Comparison of ENCODE assay signal across 1 cellular context in the genomic region with DNA sequence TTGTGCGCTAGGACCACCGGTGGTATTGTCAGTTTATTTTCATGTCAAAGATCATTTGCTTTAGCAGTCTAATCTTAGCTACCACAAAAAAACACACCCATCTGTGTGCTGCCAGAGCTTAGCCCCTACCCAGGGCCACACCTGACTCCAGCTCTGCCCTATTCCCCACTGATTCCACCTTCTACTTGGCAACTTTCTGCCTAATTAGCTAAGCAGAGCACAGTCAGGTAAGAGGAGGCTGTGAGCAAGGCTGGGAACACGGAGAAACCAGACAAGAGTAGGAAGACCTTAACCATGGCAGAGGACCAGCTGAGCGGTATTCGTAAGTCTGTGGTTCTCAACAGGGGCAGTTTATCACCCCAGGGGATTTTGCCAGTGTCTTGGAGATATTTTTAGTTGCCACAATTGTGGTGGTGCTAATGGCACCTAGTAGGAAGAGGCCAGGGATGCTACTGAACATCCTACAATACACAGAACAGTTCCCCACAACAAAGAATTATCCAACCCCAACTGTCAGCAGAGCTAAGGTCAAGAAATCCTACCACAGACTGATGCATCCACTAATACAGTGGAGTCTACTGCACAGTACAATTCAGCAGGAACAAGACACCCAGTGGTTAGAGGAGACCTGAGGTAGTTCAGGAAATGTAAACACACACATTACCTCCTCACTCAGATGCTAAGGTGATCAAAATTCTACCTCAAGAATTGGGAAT.
TF ChIP-seq lines count a peak whose summit lies in the region.

No MANE protein-coding gene starts in this region.

TF ChIP-seq in GM12878, 131 proteins besides CTCF, POLR2A, EP300 and RAD21 (continued from another document):
- TF ChIP-seq, protein P1, sequence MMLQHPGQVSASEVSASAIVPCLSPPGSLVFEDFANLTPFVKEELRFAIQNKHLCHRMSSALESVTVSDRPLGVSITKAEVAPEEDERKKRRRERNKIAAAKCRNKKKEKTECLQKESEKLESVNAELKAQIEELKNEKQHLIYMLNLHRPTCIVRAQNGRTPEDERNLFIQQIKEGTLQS (IDR thresholded peaks at IDR 0.05; ENCODE audit: borderline replicate concordance, extremely low read depth, low read depth, low read length), result no peak
- TF ChIP-seq, protein P2, sequence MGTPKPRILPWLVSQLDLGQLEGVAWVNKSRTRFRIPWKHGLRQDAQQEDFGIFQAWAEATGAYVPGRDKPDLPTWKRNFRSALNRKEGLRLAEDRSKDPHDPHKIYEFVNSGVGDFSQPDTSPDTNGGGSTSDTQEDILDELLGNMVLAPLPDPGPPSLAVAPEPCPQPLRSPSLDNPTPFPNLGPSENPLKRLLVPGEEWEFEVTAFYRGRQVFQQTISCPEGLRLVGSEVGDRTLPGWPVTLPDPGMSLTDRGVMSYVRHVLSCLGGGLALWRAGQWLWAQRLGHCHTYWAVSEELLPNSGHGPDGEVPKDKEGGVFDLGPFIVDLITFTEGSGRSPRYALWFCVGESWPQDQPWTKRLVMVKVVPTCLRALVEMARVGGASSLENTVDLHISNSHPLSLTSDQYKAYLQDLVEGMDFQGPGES (IDR thresholded peaks at IDR 0.05), result no peak
- no peak for TF ChIP-seq MEF2A (IDR thresholded peaks at IDR 0.05; ENCODE audit: insufficient read depth, low read depth, low read length)
- TF ChIP-seq MTA3 (IDR thresholded peaks at IDR 0.05; ENCODE audit: borderline replicate concordance, low read length), result peak; percentile 47; the same call in 1 of the 2 replicates
- TF ChIP-seq, protein P3, sequence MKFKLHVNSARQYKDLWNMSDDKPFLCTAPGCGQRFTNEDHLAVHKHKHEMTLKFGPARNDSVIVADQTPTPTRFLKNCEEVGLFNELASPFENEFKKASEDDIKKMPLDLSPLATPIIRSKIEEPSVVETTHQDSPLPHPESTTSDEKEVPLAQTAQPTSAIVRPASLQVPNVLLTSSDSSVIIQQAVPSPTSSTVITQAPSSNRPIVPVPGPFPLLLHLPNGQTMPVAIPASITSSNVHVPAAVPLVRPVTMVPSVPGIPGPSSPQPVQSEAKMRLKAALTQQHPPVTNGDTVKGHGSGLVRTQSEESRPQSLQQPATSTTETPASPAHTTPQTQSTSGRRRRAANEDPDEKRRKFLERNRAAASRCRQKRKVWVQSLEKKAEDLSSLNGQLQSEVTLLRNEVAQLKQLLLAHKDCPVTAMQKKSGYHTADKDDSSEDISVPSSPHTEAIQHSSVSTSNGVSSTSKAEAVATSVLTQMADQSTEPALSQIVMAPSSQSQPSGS (IDR thresholded peaks at IDR 0.05; ENCODE audit: low read length), result no peak
- TF ChIP-seq POU2F2 (IDR thresholded peaks at IDR 0.05; ENCODE audit: borderline replicate concordance, low read depth, low read length), result no peak
- no peak for TF ChIP-seq ZNF24 (IDR thresholded peaks at IDR 0.05)
- no peak for TF ChIP-seq IRF4 (IDR thresholded peaks at IDR 0.05; ENCODE audit: low read depth, low read length)
- peak; percentile 68 for TF ChIP-seq IKZF1 (conservative IDR thresholded peaks at IDR 0.05)
- TF ChIP-seq ZNF274 (IDR thresholded peaks at IDR 0.05; ENCODE audit: insufficient read depth, insufficient read length), result no peak
- peak; percentile 56 for TF ChIP-seq RUNX3 (IDR thresholded peaks at IDR 0.05; ENCODE audit: low read length)
- peak; percentile 7; the same call in 1 of the 2 replicates for TF ChIP-seq MTA2 (IDR thresholded peaks at IDR 0.05; ENCODE audit: low read depth)
TF ChIP-seq in GM12878: peak in this region for 9.
